Comparison of ENCODE assay signal across 8 cellular contexts in genomic region chr17:77325826-77326581, GRCh38.
DNase-seq lines count a peak whose midpoint lies in the region; ATAC-seq and TF ChIP-seq lines count a peak whose summit lies in the region.

No MANE protein-coding gene starts in this region.

- H3K27ac ChIP-seq in WERI-Rb-1: no peak overlapping the region; the same call in 1 of the 2 replicates
- peak overlapping the region; percentile 80 to 95 (median 94) for H3K27ac ChIP-seq in stomach

- peak; percentile 57 for DNase-seq in activated CD4-positive, alpha-beta T cell treated with anti-CD3 and anti-CD28 coated beads for 36 hours
- no peak for DNase-seq in activated CD4-positive, alpha-beta T cell treated with anti-CD3 and anti-CD28 coated beads, Interleukin-2, amount 50 U/mL, for 48 hours
- peak; percentile 7 for DNase-seq in WERI-Rb-1
- peak; percentile 41 for DNase-seq in hepatic stellate cell (ENCODE audit: low spot score)
- DNase-seq in stomach: peak; percentile 25
- no peak for DNase-seq in AML-193 (lab: John Stamatoyannopoulos, UW)
- DNase-seq in NCI-H774 (lab: John Stamatoyannopoulos, UW): no peak

- WGBS in stomach, 5 donors: 72 to 88% (median 78%) methylated on average over 20 to 21 of the region's 21 CpGs

- peaks cover 43 to 99% (median 66%) of the 10 kb centered on the region in 4 donors for H3K4me1 ChIP-seq in stomach

- intact Hi-C loops in activated CD4-positive, alpha-beta T cell treated with anti-CD3 and anti-CD28 coated beads for 36 hours (cut with DNase I, micrococcal nuclease): loop anchor here in 1 of 2 experiments (2.0 kb wide), 2 partner anchors 45 to 517 kb away; no protein-coding TSS in a partner anchor
- intact Hi-C loops in stomach (cut with DNase I; ENCODE audit: low total_unique reads): no loop called here

- no peaks in the 10 kb centered on the region for H3K36me3 Mint-ChIP-seq in activated CD4-positive, alpha-beta T cell treated with anti-CD3 and anti-CD28 coated beads for 36 hours (ENCODE audit: low read depth)

- no peaks in the 10 kb centered on the region for H3K9me3 Mint-ChIP-seq in activated CD4-positive, alpha-beta T cell treated with anti-CD3 and anti-CD28 coated beads for 36 hours (ENCODE audit: low read depth)

- TF ChIP-seq CTCF in WERI-Rb-1 (IDR thresholded peaks at IDR 0.05; ENCODE audit: low read depth, low read length) (no peak), stomach (IDR thresholded peaks at IDR 0.05) (no peak)

- H3K27me3 Mint-ChIP-seq in activated CD4-positive, alpha-beta T cell treated with anti-CD3 and anti-CD28 coated beads for 36 hours: no peaks in the 10 kb centered on the region

- H3K27me3 ChIP-seq in WERI-Rb-1 (ENCODE audit: insufficient read depth, low read depth, severe bottlenecking) (no peaks in the 10 kb centered on the region), stomach (no peaks in the 10 kb centered on the region)

- peaks cover 42% of the 10 kb centered on the region for H3K4me1 Mint-ChIP-seq in activated CD4-positive, alpha-beta T cell treated with anti-CD3 and anti-CD28 coated beads for 36 hours

- no peak for ATAC-seq in activated CD4-positive, alpha-beta T cell treated with anti-CD3 and anti-CD28 coated beads for 36 hours
- ATAC-seq in HG03095 (IDR thresholded peaks at IDR 0.05; ENCODE audit: unreplicated experiment): no peak

- H3K4me3 ChIP-seq in WERI-Rb-1 (ENCODE audit: low read depth, low read length) (no peak overlapping the region), stomach (no peak overlapping the region)

- TF ChIP-seq EP300 in stomach (IDR thresholded peaks at IDR 0.05): no peak

- POLR2A ChIA-PET in activated CD4-positive, alpha-beta T cell treated with anti-CD3 and anti-CD28 coated beads for 36 hours (lab: Charles Lee): interaction anchor here (0.6 kb wide), 1 partner anchor 8 kb away, joined by 3 read pairs; no protein-coding TSS in a partner anchor

- peaks cover 41% of the 10 kb centered on the region for H3K36me3 ChIP-seq in WERI-Rb-1
- peaks cover 0 to 10% (median 0%) of the 10 kb centered on the region in 4 donors for H3K36me3 ChIP-seq in stomach

- H3K9me3 ChIP-seq in WERI-Rb-1 (ENCODE audit: severe bottlenecking) (no peaks in the 10 kb centered on the region), stomach (no peaks in the 10 kb centered on the region)

- TF ChIP-seq POLR2A in stomach (IDR thresholded peaks at IDR 0.05): no peak

- CTCF ChIA-PET in activated CD4-positive, alpha-beta T cell treated with anti-CD3 and anti-CD28 coated beads for 36 hours (lab: Charles Lee): interaction anchor here (0.7 to 1.7 kb wide), 6 partner anchors 47 to 171 kb away, joined by 3 to 7 read pairs (median 6); no protein-coding TSS in a partner anchor

- H3K4me3 Mint-ChIP-seq in activated CD4-positive, alpha-beta T cell treated with anti-CD3 and anti-CD28 coated beads for 36 hours: no peak overlapping the region

- peak overlapping the region; percentile 87 for H3K27ac Mint-ChIP-seq in activated CD4-positive, alpha-beta T cell treated with anti-CD3 and anti-CD28 coated beads for 36 hours

Comparison
In these comparisons a context has a peak if more than half of its experiments do, and no peak if none do; other contexts are left out.
1. DNase-seq: peak in activated CD4-positive, alpha-beta T cell treated with anti-CD3 and anti-CD28 coated beads for 36 hours (single experiment), WERI-Rb-1 (single experiment), hepatic stellate cell (single experiment) and stomach (single experiment); none in activated CD4-positive, alpha-beta T cell treated with anti-CD3 and anti-CD28 coated beads, Interleukin-2, amount 50 U/mL, for 48 hours (0 of 2), AML-193 (0 of 2) and NCI-H774 (single experiment).